4 cellular contexts compared by ENCODE assay signal in the genomic region with DNA sequence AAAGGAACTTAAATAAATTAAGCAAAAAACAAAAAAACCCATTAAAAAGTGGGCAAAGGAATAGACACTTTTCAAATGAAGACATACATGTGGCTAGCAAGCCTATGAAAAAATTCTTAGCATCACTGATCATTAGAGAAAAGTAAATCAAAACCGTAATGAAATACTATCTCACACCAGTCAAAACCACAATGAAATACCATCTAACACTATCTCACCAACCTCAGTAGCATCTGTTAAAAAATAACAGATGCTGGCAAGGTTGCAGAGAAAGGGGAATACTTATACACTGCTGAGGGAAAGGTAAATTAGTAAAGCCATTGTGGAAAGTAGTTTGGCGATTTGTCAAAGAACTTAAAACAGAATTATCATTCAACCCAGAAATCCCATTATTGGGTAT.
"Had no signal": no experiment of that assay in that cellular context is flagged by ENCODE, and none has a peak within 500 bp of the region (broad histone marks: within the 10 kb centered on the region; RNA-seq: fewer than 3 reads in every experiment).

No MANE protein-coding gene starts in this region.

- H3K4me3 ChIP-seq: GM23338 had no signal

- ATAC-seq: GM23338 had no signal

- DNase-seq: H9, HCEC 1CT, IMR-90 had no signal

- H3K4me2 ChIP-seq: GM23338 had no signal

- H2AFZ ChIP-seq: GM23338 had no signal
